Comparison of ENCODE assay signal across 20 cellular contexts in genomic region chrX:41386222-41386990, GRCh38. TPM values are rescaled to one million over a fixed set of nuclear protein-coding genes. Genes with fewer than 3 reads are reported as not detected.
DNase-seq lines count a peak whose midpoint lies in the region; ATAC-seq, FAIRE-seq and TF ChIP-seq lines count a peak whose summit lies in the region.
"Had no signal": no experiment of that assay in that cellular context is flagged by ENCODE, and none has a peak within 500 bp of the region (broad histone marks: within the 10 kb centered on the region; RNA-seq: fewer than 3 reads in every experiment).

No MANE protein-coding gene starts in this region.

- no peak overlapping the region for H3K4me3 Mint-ChIP-seq in activated T-cell treated with anti-CD3 and anti-CD28 coated beads, Interleukin-2, amount 50 U/mL, for 24 hours
- H3K4me3 Mint-ChIP-seq in CD4-positive, alpha-beta T cell = no peak overlapping the region
- H3K4me3 Mint-ChIP-seq: activated naive CD4-positive, alpha-beta T cell treated with anti-CD3 and anti-CD28 coated beads, Interleukin-2, amount 50 U/mL, for 24 hours; T-cell had no signal

- no peak for DNase-seq in activated T-cell treated with anti-CD3 and anti-CD28 coated beads, Interleukin-2, amount 50 U/mL, for 24 hours
- no peak for DNase-seq in activated T-cell treated with anti-CD3 and anti-CD28 coated beads for 4 hours
- DNase-seq in HTR-8/SVneo (ENCODE audit: insufficient read length, low spot score) = no peak
- peak; percentile 19 to 32 for DNase-seq in cardiac fibroblast (ENCODE audit: low read depth in 2 of 2)
- DNase-seq in osteoblast (ENCODE audit: insufficient read length, low spot score, missing footprints) = peak; percentile 42
- DNase-seq in CD4-positive, alpha-beta T cell = no peak
- DNase-seq: ACHN; activated CD4-positive, alpha-beta T cell treated with anti-CD3 and anti-CD28 coated beads, Interleukin-2, amount 50 U/mL, for 1 hour; C1 segment of cervical spinal cord; effector CD4-positive, alpha-beta T cell; mucosa of descending colon; NCI-H187; T-cell; uterus had no signal

- no peaks in the 10 kb centered on the region for H3K36me3 ChIP-seq in osteoblast (ENCODE audit: insufficient read depth, low read length)
- H3K36me3 ChIP-seq: uterus had no signal

- intact Hi-C loops in CD4-positive, alpha-beta T cell (cut with DNase I, micrococcal nuclease) = no loop called here

- H4K20me1 ChIP-seq in osteoblast (ENCODE audit: insufficient read depth, low read length) = no peaks in the 10 kb centered on the region

- POLR2A ChIA-PET in CD4-positive, alpha-beta T cell (lab: Charles Lee) = no interaction called here

- no peak overlapping the region for H2AFZ ChIP-seq in osteoblast (ENCODE audit: low read length)
- H2AFZ ChIP-seq: PC-9 had no signal

- H3K4me2 ChIP-seq in osteoblast (ENCODE audit: insufficient read depth, low read length) = no peak overlapping the region
- H3K4me2 ChIP-seq: PC-9 had no signal

- H3K4me3 ChIP-seq in cardiac fibroblast (replicated peaks in 1 of 2; ENCODE audit: low read depth in 2 of 2, low read length in 2 of 2) (no peak overlapping the region), osteoblast (ENCODE audit: insufficient read depth, low read length) (no peak overlapping the region)
- H3K4me3 ChIP-seq: mucosa of descending colon, PC-9, uterus had no signal

- peaks cover 24% of the 10 kb centered on the region for H3K4me1 Mint-ChIP-seq in activated T-cell treated with anti-CD3 and anti-CD28 coated beads, Interleukin-2, amount 50 U/mL, for 24 hours (ENCODE audit: low read depth)
- H3K4me1 Mint-ChIP-seq in CD4-positive, alpha-beta T cell (ENCODE audit: low read depth) = peaks cover 17% of the 10 kb centered on the region

- H3K36me3 Mint-ChIP-seq in activated T-cell treated with anti-CD3 and anti-CD28 coated beads, Interleukin-2, amount 50 U/mL, for 24 hours (ENCODE audit: low read depth) = no peaks in the 10 kb centered on the region
- no peaks in the 10 kb centered on the region for H3K36me3 Mint-ChIP-seq in CD4-positive, alpha-beta T cell (ENCODE audit: low read depth)
- H3K36me3 Mint-ChIP-seq: activated naive CD4-positive, alpha-beta T cell treated with anti-CD3 and anti-CD28 coated beads, Interleukin-2, amount 50 U/mL, for 24 hours; T-cell had no signal

- CTCF ChIA-PET in CD4-positive, alpha-beta T cell (lab: Charles Lee) = no interaction called here

- TF ChIP-seq CTCF in cardiac fibroblast (IDR thresholded peaks at IDR 0.05; ENCODE audit: low read depth, low read length) (no peak), osteoblast (IDR thresholded peaks at IDR 0.05; ENCODE audit: extremely low read depth, low read depth, low read length) (no peak)
- TF ChIP-seq CTCF in CD4-positive, alpha-beta T cell (IDR thresholded peaks at IDR 0.05) = no peak

- no peak for ATAC-seq in CD4-positive, alpha-beta T cell (ENCODE audit: poor library complexity)
- ATAC-seq in GM21717 (IDR thresholded peaks at IDR 0.05; ENCODE audit: unreplicated experiment) = no peak
- ATAC-seq in GM21576 (IDR thresholded peaks at IDR 0.05; ENCODE audit: unreplicated experiment) = no peak
- ATAC-seq: left lobe of liver, T-cell had no signal

- H3K9me3 ChIP-seq in osteoblast (ENCODE audit: low read depth, low read length) = no peaks in the 10 kb centered on the region
- no peaks in the 10 kb centered on the region for H3K9me3 ChIP-seq in CD4-positive, alpha-beta T cell (ENCODE audit: control insufficient read depth, low read length)
- H3K9me3 ChIP-seq: mucosa of descending colon, uterus had no signal

- H3K27ac ChIP-seq in osteoblast (ENCODE audit: low read depth, low read length) = no peak overlapping the region
- no peak overlapping the region for H3K27ac ChIP-seq in CD4-positive, alpha-beta T cell (ENCODE audit: low read depth, low read length)
- H3K27ac ChIP-seq: PC-9, uterus had no signal

- H3K27ac Mint-ChIP-seq in activated T-cell treated with anti-CD3 and anti-CD28 coated beads, Interleukin-2, amount 50 U/mL, for 24 hours = peak overlapping the region; percentile 57
- H3K27ac Mint-ChIP-seq in CD4-positive, alpha-beta T cell = no peak overlapping the region
- H3K27ac Mint-ChIP-seq: activated naive CD4-positive, alpha-beta T cell treated with anti-CD3 and anti-CD28 coated beads, Interleukin-2, amount 50 U/mL, for 24 hours; T-cell had no signal

- peaks cover 5% of the 10 kb centered on the region for H3K27me3 ChIP-seq in osteoblast (ENCODE audit: insufficient read depth, low read length)
- H3K27me3 ChIP-seq in CD4-positive, alpha-beta T cell (ENCODE audit: control insufficient read depth, insufficient read depth, low read length) = no peaks in the 10 kb centered on the region
- H3K27me3 ChIP-seq: uterus had no signal

- FAIRE-seq in HTR-8/SVneo (lab: Jason Lieb, UNC) = peak; percentile 4
- FAIRE-seq: GM18507 had no signal

- no peaks in the 10 kb centered on the region for H3K9me3 Mint-ChIP-seq in activated T-cell treated with anti-CD3 and anti-CD28 coated beads, Interleukin-2, amount 50 U/mL, for 24 hours
- H3K9me3 Mint-ChIP-seq in CD4-positive, alpha-beta T cell = no peaks in the 10 kb centered on the region
- H3K9me3 Mint-ChIP-seq: activated naive CD4-positive, alpha-beta T cell treated with anti-CD3 and anti-CD28 coated beads, Interleukin-2, amount 50 U/mL, for 24 hours; T-cell had no signal

- peaks cover 28% of the 10 kb centered on the region for H3K4me1 ChIP-seq in osteoblast (ENCODE audit: insufficient read depth, low read length)
- H3K4me1 ChIP-seq: uterus had no signal

- H3K79me2 ChIP-seq in osteoblast (ENCODE audit: insufficient read depth, low read length) = no peaks in the 10 kb centered on the region

- H3K27me3 Mint-ChIP-seq in activated T-cell treated with anti-CD3 and anti-CD28 coated beads, Interleukin-2, amount 50 U/mL, for 24 hours = no peaks in the 10 kb centered on the region
- no peaks in the 10 kb centered on the region for H3K27me3 Mint-ChIP-seq in CD4-positive, alpha-beta T cell
- H3K27me3 Mint-ChIP-seq: activated naive CD4-positive, alpha-beta T cell treated with anti-CD3 and anti-CD28 coated beads, Interleukin-2, amount 50 U/mL, for 24 hours had no signal

RNA-seq across cellular contexts. Expression of gene DDX3X, which starts 52.4 kb away (rescaled TPM):
- 160 and 203 TPM in 2 replicates for total RNA-seq in osteoblast
- 100 to 1,000 TPM; 610 to 653 TPM for total RNA-seq in CD4-positive, alpha-beta T cell

Comparison
In these comparisons a context has a peak if more than half of its experiments do, and no peak if none do; other contexts are left out.
1. DNase-seq: peak in cardiac fibroblast (2 of 2) and osteoblast (single experiment); none in activated T-cell treated with anti-CD3 and anti-CD28 coated beads, Interleukin-2, amount 50 U/mL, for 24 hours (single experiment), activated T-cell treated with anti-CD3 and anti-CD28 coated beads for 4 hours (single experiment), HTR-8/SVneo (single experiment) and CD4-positive, alpha-beta T cell (0 of 10).